In the genomic region with DNA sequence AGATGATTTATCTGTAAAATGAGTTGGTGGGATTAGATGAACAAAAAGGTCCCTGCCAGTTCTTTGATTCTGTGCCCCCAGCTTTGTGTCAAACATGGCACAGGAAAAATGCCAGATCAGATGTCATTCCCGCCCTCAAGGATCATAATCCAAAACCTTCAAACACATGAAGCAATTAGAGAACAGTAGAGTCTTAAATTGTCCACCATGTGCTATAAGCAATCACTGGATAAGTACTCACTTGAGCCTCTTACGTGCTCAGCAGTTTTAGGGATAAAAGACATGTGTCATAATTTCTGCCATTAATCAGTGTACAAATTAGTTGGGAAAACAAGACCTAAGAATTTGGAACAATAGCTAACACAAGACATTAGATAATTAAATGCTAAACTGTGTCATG, we compare ENCODE assay signal across 12 cellular contexts. TPM values are rescaled to one million over a fixed set of nuclear protein-coding genes. Genes with fewer than 3 reads are reported as not detected.
DNase-seq lines count a peak whose midpoint lies in the region; ATAC-seq and TF ChIP-seq lines count a peak whose summit lies in the region.
"Had no signal": no experiment of that assay in that cellular context is flagged by ENCODE, and none has a peak within 500 bp of the region (broad histone marks: within the 10 kb centered on the region; RNA-seq: fewer than 3 reads in every experiment).

No MANE protein-coding gene starts in this region.

- H3K4me1 Mint-ChIP-seq in T-cell (peaks cover 65 to 79% (median 77%) of the 10 kb centered on the region in 3 donors), MCF 10A (ENCODE audit: insufficient read depth, unreplicated experiment) (peaks cover 15% of the 10 kb centered on the region)
- peaks cover 59% of the 10 kb centered on the region for H3K4me1 Mint-ChIP-seq in activated naive CD4-positive, alpha-beta T cell treated with anti-CD3 and anti-CD28 coated beads for 36 hours (ENCODE audit: low read depth)
- H3K4me1 Mint-ChIP-seq in activated T-helper 17 cell treated with anti-CD3 and anti-CD28 coated beads, Interleukin-2, amount 50 U/mL, for 72 hours = peaks cover 37% of the 10 kb centered on the region
- H3K4me1 Mint-ChIP-seq: WTC11 had no signal

- no peak for ATAC-seq in T-cell (replicated peaks in 1 of 4)
- ATAC-seq in activated T-helper 17 cell treated with anti-CD3 and anti-CD28 coated beads, Interleukin-2, amount 50 U/mL, for 72 hours (replicated peaks) = no peak
- ATAC-seq: right cardiac atrium, WTC11 had no signal

- no peak overlapping the region for H3K27ac ChIP-seq in tibial artery
- H3K27ac ChIP-seq: neutrophil had no signal

- H3K36me3 ChIP-seq in tibial artery = no peaks in the 10 kb centered on the region
- H3K36me3 ChIP-seq: neutrophil had no signal

- intact Hi-C loops in MCF 10A (cut with micrococcal nuclease) (no loop called here), tibial artery (cut with DNase I; ENCODE audit: low total_unique reads) (no loop called here)
- intact Hi-C loops in activated naive CD4-positive, alpha-beta T cell treated with anti-CD3 and anti-CD28 coated beads for 36 hours (cut with micrococcal nuclease) = loop anchor here (2.0 to 5.0 kb wide), 3 partner anchors 29 to 89 kb away; no protein-coding TSS in a partner anchor

- H3K36me3 Mint-ChIP-seq in T-cell = no peaks in the 10 kb centered on the region
- no peaks in the 10 kb centered on the region for H3K36me3 Mint-ChIP-seq in MCF 10A (ENCODE audit: insufficient read depth, unreplicated experiment)
- H3K36me3 Mint-ChIP-seq in activated naive CD4-positive, alpha-beta T cell treated with anti-CD3 and anti-CD28 coated beads for 36 hours (ENCODE audit: low read depth) = no peaks in the 10 kb centered on the region
- H3K36me3 Mint-ChIP-seq in activated T-helper 17 cell treated with anti-CD3 and anti-CD28 coated beads, Interleukin-2, amount 50 U/mL, for 72 hours (ENCODE audit: low read depth) = no peaks in the 10 kb centered on the region
- H3K36me3 Mint-ChIP-seq: WTC11 had no signal

- no peaks in the 10 kb centered on the region for H3K4me1 ChIP-seq in tibial artery

- CTCF ChIA-PET in T-cell (lab: Charles Lee) = interaction anchor here (2.8 to 3.6 kb wide), 3 partner anchors 14 to 53 kb away, joined by 11 to 19 read pairs (median 12); a partner anchor contains a TSS
- CTCF ChIA-PET in MCF 10A (lab: Yijun Ruan, JAX) = interaction anchor here (0.7 to 13.0 kb wide), 7 partner anchors 9 to 111 kb away, joined by 3 to 74 read pairs (median 10); no protein-coding TSS in a partner anchor
- CTCF ChIA-PET in activated naive CD4-positive, alpha-beta T cell treated with anti-CD3 and anti-CD28 coated beads for 36 hours (lab: Charles Lee) = interaction anchor here (1.0 to 2.6 kb wide), 3 partner anchors 53 to 204 kb away, joined by 3 to 12 read pairs (median 3); no protein-coding TSS in a partner anchor

- POLR2A ChIA-PET in T-cell (lab: Charles Lee) = interaction anchor here in 1 of 2 donors (0.5 to 1.0 kb wide), 2 partner anchors 20 to 503 kb away, joined by 3 read pairs; no protein-coding TSS in a partner anchor
- POLR2A ChIA-PET in MCF 10A (lab: Yijun Ruan, JAX) = interaction anchor here (2.0 to 4.0 kb wide), 3 partner anchors 10 to 16 kb away, joined by 5 to 20 read pairs (median 8); a partner anchor contains a TSS

- H3K9me3 Mint-ChIP-seq in T-cell (no peaks in the 10 kb centered on the region), MCF 10A (ENCODE audit: unreplicated experiment) (no peaks in the 10 kb centered on the region)
- H3K9me3 Mint-ChIP-seq in activated naive CD4-positive, alpha-beta T cell treated with anti-CD3 and anti-CD28 coated beads for 36 hours = no peaks in the 10 kb centered on the region
- no peaks in the 10 kb centered on the region for H3K9me3 Mint-ChIP-seq in activated T-helper 17 cell treated with anti-CD3 and anti-CD28 coated beads, Interleukin-2, amount 50 U/mL, for 72 hours
- H3K9me3 Mint-ChIP-seq: WTC11 had no signal

- H3K27ac Mint-ChIP-seq in T-cell (peak overlapping the region; percentile 68 to 75), MCF 10A (ENCODE audit: low read depth, unreplicated experiment) (no peak overlapping the region)
- H3K27ac Mint-ChIP-seq in activated naive CD4-positive, alpha-beta T cell treated with anti-CD3 and anti-CD28 coated beads for 36 hours = no peak overlapping the region
- H3K27ac Mint-ChIP-seq in activated T-helper 17 cell treated with anti-CD3 and anti-CD28 coated beads, Interleukin-2, amount 50 U/mL, for 72 hours = no peak overlapping the region
- H3K27ac Mint-ChIP-seq: HFFc6, WTC11 had no signal

- no peak overlapping the region for H3K4me3 ChIP-seq in tibial artery

- no peaks in the 10 kb centered on the region for H3K27me3 Mint-ChIP-seq in T-cell
- H3K27me3 Mint-ChIP-seq in MCF 10A (ENCODE audit: insufficient read depth, unreplicated experiment) = no peaks in the 10 kb centered on the region
- H3K27me3 Mint-ChIP-seq in activated naive CD4-positive, alpha-beta T cell treated with anti-CD3 and anti-CD28 coated beads for 36 hours (ENCODE audit: low read depth) = no peaks in the 10 kb centered on the region
- H3K27me3 Mint-ChIP-seq in activated T-helper 17 cell treated with anti-CD3 and anti-CD28 coated beads, Interleukin-2, amount 50 U/mL, for 72 hours = no peaks in the 10 kb centered on the region

- H3K27me3 ChIP-seq in tibial artery = no peaks in the 10 kb centered on the region
- H3K27me3 ChIP-seq: neutrophil had no signal

- H3K4me3 Mint-ChIP-seq in T-cell = peak overlapping the region in 1 of 3 donors; percentile 24
- no peak overlapping the region for H3K4me3 Mint-ChIP-seq in MCF 10A (ENCODE audit: unreplicated experiment)
- H3K4me3 Mint-ChIP-seq in activated naive CD4-positive, alpha-beta T cell treated with anti-CD3 and anti-CD28 coated beads for 36 hours = no peak overlapping the region
- no peak overlapping the region for H3K4me3 Mint-ChIP-seq in activated T-helper 17 cell treated with anti-CD3 and anti-CD28 coated beads, Interleukin-2, amount 50 U/mL, for 72 hours
- H3K4me3 Mint-ChIP-seq: HFFc6, WTC11 had no signal

- BruUV-seq in MCF 10A (replicated peaks; lab: Mats Ljungman, UMichigan) = no TSS peak

- no peak for TF ChIP-seq CTCF in MCF 10A (IDR thresholded peaks at IDR 0.05; ENCODE audit: unreplicated experiment)
- TF ChIP-seq CTCF in tibial artery (IDR thresholded peaks at IDR 0.05) = no peak

- DNase-seq in D341Med (ENCODE audit: low spot score) = peak; percentile 73
- peak; percentile 93 for DNase-seq in NCI-H1092 treated with DMSO at 0.1 percent for 48 hours (lab: John Stamatoyannopoulos, UW)
- DNase-seq in NCI-H446 (lab: John Stamatoyannopoulos, UW) = peak; percentile 55 to 76
- no peak for DNase-seq in T-cell
- DNase-seq in MCF 10A (ENCODE audit: unreplicated experiment) = no peak
- no peak for DNase-seq in activated naive CD4-positive, alpha-beta T cell treated with anti-CD3 and anti-CD28 coated beads for 36 hours
- no peak for DNase-seq in tibial artery
- DNase-seq: HFFc6, right cardiac atrium had no signal

- no peaks in the 10 kb centered on the region for H3K9me3 ChIP-seq in tibial artery
- H3K9me3 ChIP-seq: neutrophil had no signal

RNA-seq across cellular contexts. Expression of a gene that starts 15.4 kb away (rescaled TPM):
- total RNA-seq in T-cell = 10 to 100 TPM; 33.0 to 60.0 (median 50.5) TPM
- 26.7 and 27.7 TPM in 2 replicates for total RNA-seq in MCF 10A (2022)
- total RNA-seq in activated naive CD4-positive, alpha-beta T cell treated with anti-CD3 and anti-CD28 coated beads for 36 hours = 10 to 100 TPM; 19.5 to 21.4 TPM
- total RNA-seq in activated T-helper 17 cell treated with anti-CD3 and anti-CD28 coated beads, Interleukin-2, amount 50 U/mL, for 72 hours = 10 to 100 TPM; 34.8 to 39.4 TPM
- total RNA-seq: HFFc6 had no signal

Comparison
In these comparisons a context has a peak if more than half of its experiments do, and no peak if none do; other contexts are left out.
1. DNase-seq: peak in D341Med (single experiment), NCI-H1092 treated with DMSO at 0.1 percent for 48 hours (single experiment) and NCI-H446 (2 of 2); none in T-cell (0 of 34), MCF 10A (single experiment), activated naive CD4-positive, alpha-beta T cell treated with anti-CD3 and anti-CD28 coated beads for 36 hours (single experiment) and tibial artery (0 of 2).
2. H3K27ac Mint-ChIP-seq: peak in T-cell (2 of 2); none in MCF 10A (single experiment), activated naive CD4-positive, alpha-beta T cell treated with anti-CD3 and anti-CD28 coated beads for 36 hours (single experiment) and activated T-helper 17 cell treated with anti-CD3 and anti-CD28 coated beads, Interleukin-2, amount 50 U/mL, for 72 hours (single experiment).